ENCODE assay signal across 8 cellular contexts in the genomic region with DNA sequence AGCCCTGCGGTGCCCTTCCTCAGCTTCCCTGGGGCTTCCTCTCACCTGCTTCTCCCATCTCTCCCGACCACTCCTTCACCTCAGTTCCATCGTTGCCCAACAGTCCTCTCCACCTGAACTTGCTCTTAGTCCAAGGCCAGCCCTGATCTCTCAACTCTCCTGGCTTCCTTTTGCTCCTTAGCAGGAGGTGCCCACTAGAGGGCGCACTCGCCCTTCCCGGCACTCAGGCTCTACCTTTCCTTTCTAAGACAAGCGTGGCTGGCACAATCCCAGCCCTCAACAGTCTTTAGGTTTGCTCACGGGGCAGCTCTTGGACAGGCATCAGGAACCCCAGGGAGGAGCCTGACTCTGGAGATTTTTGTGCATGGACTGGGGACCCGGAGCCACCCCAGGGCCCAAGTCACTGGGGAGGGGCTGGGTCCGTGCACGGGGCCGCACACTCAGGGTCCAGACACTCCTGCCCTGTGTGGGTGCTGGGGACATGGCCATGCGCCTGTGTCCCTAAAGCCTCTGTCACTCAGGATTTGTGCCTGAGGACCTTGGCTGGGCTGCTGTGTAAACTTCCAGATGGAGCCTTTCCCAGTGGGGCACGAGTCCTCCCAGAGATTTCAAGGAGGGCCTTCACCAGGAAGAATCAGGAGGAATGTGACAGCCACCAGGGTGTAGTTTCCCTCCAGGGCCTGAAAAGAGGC. TPM values are rescaled to one million over a fixed set of nuclear protein-coding genes. Genes with fewer than 3 reads are reported as not detected.
DNase-seq lines count a peak whose midpoint lies in the region; ATAC-seq and TF ChIP-seq lines count a peak whose summit lies in the region.

No MANE protein-coding gene starts in this region.

- ATAC-seq in WTC11 (peak; percentile 95), mucosa of descending colon (peak; percentile 89)

- H3K4me3 ChIP-seq in mucosa of descending colon (no peak overlapping the region), transverse colon (no peak overlapping the region)

- H3K36me3 ChIP-seq in mucosa of descending colon (ENCODE audit: low read depth), result no peaks in the 10 kb centered on the region
- H3K36me3 ChIP-seq in transverse colon, result no peaks in the 10 kb centered on the region

- DNase-seq in activated CD4-positive, alpha-beta T cell treated with anti-CD3 and anti-CD28 coated beads for 24 hours (ENCODE audit: low read depth in 2 of 2), result peak; percentile 28 to 57
- no peak for DNase-seq in activated CD4-positive, alpha-beta T cell treated with anti-CD3 and anti-CD28 coated beads for 1 hour
- DNase-seq in NCI-H2029 treated with DMSO at 0.1 percent for 48 hours (lab: John Stamatoyannopoulos, UW) (peak; percentile 66), WTC11 (ENCODE audit: low spot score) (peak; percentile 92), ecto neural progenitor cell (ENCODE audit: low spot score) (peak; percentile 71), mucosa of descending colon (peak; percentile 56 to 82 (median 77)), transverse colon (peak; percentile 73), NCI-H510A (lab: John Stamatoyannopoulos, UW) (no peak)

- H3K27me3 ChIP-seq in transverse colon, result peaks cover 21% of the 10 kb centered on the region

- TF ChIP-seq POLR2A in transverse colon (IDR thresholded peaks at IDR 0.05), result no peak

- H3K27me3 Mint-ChIP-seq in WTC11 (ENCODE audit: low read depth), result peaks cover 11% of the 10 kb centered on the region

- H3K4me3 Mint-ChIP-seq in WTC11, result no peak overlapping the region

- no peaks in the 10 kb centered on the region for H3K4me1 ChIP-seq in mucosa of descending colon (ENCODE audit: low read depth)
- H3K4me1 ChIP-seq in transverse colon, result no peaks in the 10 kb centered on the region

- POLR2A ChIA-PET in WTC11 (lab: Charles Lee), result no interaction called here

- in situ Hi-C loops in transverse colon (cut with MboI; ENCODE audit: low pct_ligation_motif_present in 1 of 4, low pct_unique_long_range_greater_than_20kb in 1 of 4, low sequenced_read_pairs in 3 of 4), result loop anchor here in 1 of 4 donors (10.0 kb wide), 1 partner anchor 52 kb away; no protein-coding TSS in a partner anchor

- CTCF ChIA-PET in WTC11 (lab: Charles Lee), result interaction anchor here (0.7 to 3.0 kb wide), 8 partner anchors 11 to 152 kb away, joined by 3 to 18 read pairs (median 4); no protein-coding TSS in a partner anchor

- intact Hi-C loops in mucosa of descending colon (cut with DNase I, micrococcal nuclease), result no loop called here
- intact Hi-C loops in transverse colon (cut with DNase I; ENCODE audit: low total_unique reads), result no loop called here

- peaks cover 14% of the 10 kb centered on the region for H3K36me3 Mint-ChIP-seq in WTC11

- H3K4me1 Mint-ChIP-seq in WTC11, result peaks cover 4% of the 10 kb centered on the region

- H3K9me3 ChIP-seq in mucosa of descending colon, result no peaks in the 10 kb centered on the region
- no peaks in the 10 kb centered on the region for H3K9me3 ChIP-seq in transverse colon

- no peak overlapping the region for H3K27ac Mint-ChIP-seq in WTC11

- WGBS in transverse colon (ENCODE audit: low coverage in 1 of 2), 2 donors, result 0 to 35% methylated on average over 1 to 14 of the region's 14 CpGs

- no peak overlapping the region for H3K27ac ChIP-seq in transverse colon

- peak; percentile 92 for TF ChIP-seq CTCF in WTC11 (IDR thresholded peaks at IDR 0.05)
- TF ChIP-seq CTCF in mucosa of descending colon (IDR thresholded peaks at IDR 0.05), result peak; percentile 48
- TF ChIP-seq CTCF in transverse colon (IDR thresholded peaks at IDR 0.05), result peak; percentile 34 to 70 (median 60)

- H3K9me3 Mint-ChIP-seq in WTC11, result peaks cover 20% of the 10 kb centered on the region

- TF ChIP-seq EP300 in transverse colon (IDR thresholded peaks at IDR 0.05; ENCODE audit: low read depth), result no peak

TF ChIP-seq in WTC11, 78 proteins besides CTCF, POLR2A, EP300 and RAD21:
- TF ChIP-seq ZNF317 (CRISPR knock-in tag; IDR thresholded peaks at IDR 0.05; ENCODE audit: borderline replicate concordance, low read depth) (peak; percentile 80), ATF1 (CRISPR knock-in tag; IDR thresholded peaks at IDR 0.05) (no peak)

RNA-seq across cellular contexts. Expression of gene CEACAM8, which starts 12.1 kb away (rescaled TPM):
- total RNA-seq in WTC11 (2021) (not detected in 3 replicates), mucosa of descending colon (1 to 10 TPM in 2 of 3 donors, under 1 TPM in 1; 0.32 to 5.1 (median 1.1) TPM), transverse colon (1 to 10 TPM in 1 of 4 donors, under 1 TPM in 1, not detected in 2; 0.32 to 1.5 TPM)

Comparison
In these comparisons a context has a peak if more than half of its experiments do, and no peak if none do; other contexts are left out.
1. DNase-seq: peak in activated CD4-positive, alpha-beta T cell treated with anti-CD3 and anti-CD28 coated beads for 24 hours (2 of 2), NCI-H2029 treated with DMSO at 0.1 percent for 48 hours (single experiment), WTC11 (single experiment), ecto neural progenitor cell (single experiment), mucosa of descending colon (3 of 3) and transverse colon (single experiment); none in activated CD4-positive, alpha-beta T cell treated with anti-CD3 and anti-CD28 coated beads for 1 hour (single experiment) and NCI-H510A (single experiment).
2. Peak in every context shown above with its lines, with median percentiles within 50 percentile points of each other: CTCF ChIP-seq.